Comparison of ENCODE assay signal across 9 cellular contexts in genomic region chr12:53762793-53763192, GRCh38. TPM values are rescaled to one million over a fixed set of nuclear protein-coding genes. Genes with fewer than 3 reads are reported as not detected.
"Had no signal": no experiment of that assay in that cellular context is flagged by ENCODE, and none has a peak within 500 bp of the region (broad histone marks: within the 10 kb centered on the region; RNA-seq: fewer than 3 reads in every experiment).

No MANE protein-coding gene starts in this region.

RNA-seq across cellular contexts. Expression of gene CISTR, which starts 11.0 kb away (rescaled TPM):
- total RNA-seq: PC-3, PC-9, Peyer's patch, RPMI7951, SJCRH30, SJSA1, SK-MEL-5, T-cell had no signal
- polyA plus RNA-seq: SK-N-SH had no signal
